Comparison of ENCODE assay signal across 1 cellular context in the genomic region with DNA sequence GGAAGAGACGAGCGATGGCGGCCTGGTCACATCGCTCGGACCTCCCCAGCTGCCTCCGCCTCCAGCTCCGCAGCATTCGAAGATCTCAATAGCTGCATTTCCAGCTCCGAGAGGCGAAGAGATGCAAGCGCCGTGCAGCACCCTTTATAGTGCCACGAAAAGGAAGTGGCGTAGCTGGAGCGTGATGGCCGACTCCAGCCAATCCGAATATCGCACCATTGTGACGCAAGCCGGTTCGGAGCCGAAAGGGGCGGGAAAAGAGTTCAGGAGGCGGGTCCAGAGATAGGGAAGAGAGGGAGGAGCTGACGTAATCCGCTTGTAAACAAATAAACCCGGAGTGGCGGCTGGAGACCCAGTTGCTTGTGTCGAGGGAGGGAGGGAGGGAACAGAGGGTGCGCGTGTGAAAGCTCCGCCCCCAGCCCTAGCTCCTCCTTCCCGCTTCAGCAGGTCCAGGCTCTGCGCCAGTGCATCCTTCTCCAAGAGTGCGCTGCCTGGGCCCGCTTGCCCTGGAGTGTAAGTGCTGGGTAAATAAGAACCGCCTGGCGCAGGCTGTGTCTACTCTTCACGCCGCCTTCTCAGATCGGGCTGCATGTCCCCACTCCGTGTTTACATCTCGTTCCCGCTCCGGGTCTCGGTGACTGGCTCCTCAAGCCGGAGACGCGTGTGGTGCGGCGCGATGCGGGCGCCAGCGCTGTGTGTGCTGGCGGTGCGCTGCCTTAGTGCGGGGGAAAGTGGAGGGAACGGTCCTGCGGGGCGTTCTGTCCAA.
TF ChIP-seq lines count a peak whose summit lies in the region.

A gene with protein sequence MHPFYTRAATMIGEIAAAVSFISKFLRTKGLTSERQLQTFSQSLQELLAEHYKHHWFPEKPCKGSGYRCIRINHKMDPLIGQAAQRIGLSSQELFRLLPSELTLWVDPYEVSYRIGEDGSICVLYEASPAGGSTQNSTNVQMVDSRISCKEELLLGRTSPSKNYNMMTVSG (minus strand): TSS at position 116 of the 766 bp plus-strand sequence. CDS start 311 bp downstream, outside the sequence.

TF ChIP-seq in GM12878, 131 proteins besides CTCF, POLR2A, EP300 and RAD21 (continued from another document and continues in another):
- TF ChIP-seq, protein P1, sequence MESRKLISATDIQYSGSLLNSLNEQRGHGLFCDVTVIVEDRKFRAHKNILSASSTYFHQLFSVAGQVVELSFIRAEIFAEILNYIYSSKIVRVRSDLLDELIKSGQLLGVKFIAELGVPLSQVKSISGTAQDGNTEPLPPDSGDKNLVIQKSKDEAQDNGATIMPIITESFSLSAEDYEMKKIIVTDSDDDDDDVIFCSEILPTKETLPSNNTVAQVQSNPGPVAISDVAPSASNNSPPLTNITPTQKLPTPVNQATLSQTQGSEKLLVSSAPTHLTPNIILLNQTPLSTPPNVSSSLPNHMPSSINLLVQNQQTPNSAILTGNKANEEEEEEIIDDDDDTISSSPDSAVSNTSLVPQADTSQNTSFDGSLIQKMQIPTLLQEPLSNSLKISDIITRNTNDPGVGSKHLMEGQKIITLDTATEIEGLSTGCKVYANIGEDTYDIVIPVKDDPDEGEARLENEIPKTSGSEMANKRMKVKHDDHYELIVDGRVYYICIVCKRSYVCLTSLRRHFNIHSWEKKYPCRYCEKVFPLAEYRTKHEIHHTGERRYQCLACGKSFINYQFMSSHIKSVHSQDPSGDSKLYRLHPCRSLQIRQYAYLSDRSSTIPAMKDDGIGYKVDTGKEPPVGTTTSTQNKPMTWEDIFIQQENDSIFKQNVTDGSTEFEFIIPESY (IDR thresholded peaks at IDR 0.05), result no peak
- TF ChIP-seq, protein P2, sequence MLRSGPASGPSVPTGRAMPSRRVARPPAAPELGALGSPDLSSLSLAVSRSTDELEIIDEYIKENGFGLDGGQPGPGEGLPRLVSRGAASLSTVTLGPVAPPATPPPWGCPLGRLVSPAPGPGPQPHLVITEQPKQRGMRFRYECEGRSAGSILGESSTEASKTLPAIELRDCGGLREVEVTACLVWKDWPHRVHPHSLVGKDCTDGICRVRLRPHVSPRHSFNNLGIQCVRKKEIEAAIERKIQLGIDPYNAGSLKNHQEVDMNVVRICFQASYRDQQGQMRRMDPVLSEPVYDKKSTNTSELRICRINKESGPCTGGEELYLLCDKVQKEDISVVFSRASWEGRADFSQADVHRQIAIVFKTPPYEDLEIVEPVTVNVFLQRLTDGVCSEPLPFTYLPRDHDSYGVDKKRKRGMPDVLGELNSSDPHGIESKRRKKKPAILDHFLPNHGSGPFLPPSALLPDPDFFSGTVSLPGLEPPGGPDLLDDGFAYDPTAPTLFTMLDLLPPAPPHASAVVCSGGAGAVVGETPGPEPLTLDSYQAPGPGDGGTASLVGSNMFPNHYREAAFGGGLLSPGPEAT (IDR thresholded peaks at IDR 0.05; ENCODE audit: low read depth), result peak; percentile 25; the same call in 1 of the 2 replicates
- TF ChIP-seq ZNF207 (IDR thresholded peaks at IDR 0.05; ENCODE audit: borderline replicate concordance), result peak; percentile 64; the same call in 1 of the 2 replicates
- TF ChIP-seq, protein P3, sequence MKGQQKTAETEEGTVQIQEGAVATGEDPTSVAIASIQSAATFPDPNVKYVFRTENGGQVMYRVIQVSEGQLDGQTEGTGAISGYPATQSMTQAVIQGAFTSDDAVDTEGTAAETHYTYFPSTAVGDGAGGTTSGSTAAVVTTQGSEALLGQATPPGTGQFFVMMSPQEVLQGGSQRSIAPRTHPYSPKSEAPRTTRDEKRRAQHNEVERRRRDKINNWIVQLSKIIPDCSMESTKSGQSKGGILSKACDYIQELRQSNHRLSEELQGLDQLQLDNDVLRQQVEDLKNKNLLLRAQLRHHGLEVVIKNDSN (IDR thresholded peaks at IDR 0.05; ENCODE audit: borderline replicate concordance, extremely low read length, insufficient read depth, low read depth, low read length), result no peak
- no peak for TF ChIP-seq NR2F1 (conservative IDR thresholded peaks at IDR 0.05)
- TF ChIP-seq EGR1 (IDR thresholded peaks at IDR 0.05; ENCODE audit: borderline replicate concordance in 1 of 2, low read depth in 2 of 2, low read length in 2 of 2), result peak in 1 of 2 experiments; percentile 58; a peak in 1 of 3 replicates
- TF ChIP-seq, protein P4, sequence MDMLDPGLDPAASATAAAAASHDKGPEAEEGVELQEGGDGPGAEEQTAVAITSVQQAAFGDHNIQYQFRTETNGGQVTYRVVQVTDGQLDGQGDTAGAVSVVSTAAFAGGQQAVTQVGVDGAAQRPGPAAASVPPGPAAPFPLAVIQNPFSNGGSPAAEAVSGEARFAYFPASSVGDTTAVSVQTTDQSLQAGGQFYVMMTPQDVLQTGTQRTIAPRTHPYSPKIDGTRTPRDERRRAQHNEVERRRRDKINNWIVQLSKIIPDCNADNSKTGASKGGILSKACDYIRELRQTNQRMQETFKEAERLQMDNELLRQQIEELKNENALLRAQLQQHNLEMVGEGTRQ (IDR thresholded peaks at IDR 0.05; ENCODE audit: borderline replicate concordance, low read depth, low read length), result peak; percentile 35; the same call in 1 of the 2 replicates
- TF ChIP-seq PAX5 (IDR thresholded peaks at IDR 0.05; ENCODE audit: borderline replicate concordance, low read depth, low read length), result peak; percentile 72; the same call in 1 of the 2 replicates
- TF ChIP-seq, protein P5, sequence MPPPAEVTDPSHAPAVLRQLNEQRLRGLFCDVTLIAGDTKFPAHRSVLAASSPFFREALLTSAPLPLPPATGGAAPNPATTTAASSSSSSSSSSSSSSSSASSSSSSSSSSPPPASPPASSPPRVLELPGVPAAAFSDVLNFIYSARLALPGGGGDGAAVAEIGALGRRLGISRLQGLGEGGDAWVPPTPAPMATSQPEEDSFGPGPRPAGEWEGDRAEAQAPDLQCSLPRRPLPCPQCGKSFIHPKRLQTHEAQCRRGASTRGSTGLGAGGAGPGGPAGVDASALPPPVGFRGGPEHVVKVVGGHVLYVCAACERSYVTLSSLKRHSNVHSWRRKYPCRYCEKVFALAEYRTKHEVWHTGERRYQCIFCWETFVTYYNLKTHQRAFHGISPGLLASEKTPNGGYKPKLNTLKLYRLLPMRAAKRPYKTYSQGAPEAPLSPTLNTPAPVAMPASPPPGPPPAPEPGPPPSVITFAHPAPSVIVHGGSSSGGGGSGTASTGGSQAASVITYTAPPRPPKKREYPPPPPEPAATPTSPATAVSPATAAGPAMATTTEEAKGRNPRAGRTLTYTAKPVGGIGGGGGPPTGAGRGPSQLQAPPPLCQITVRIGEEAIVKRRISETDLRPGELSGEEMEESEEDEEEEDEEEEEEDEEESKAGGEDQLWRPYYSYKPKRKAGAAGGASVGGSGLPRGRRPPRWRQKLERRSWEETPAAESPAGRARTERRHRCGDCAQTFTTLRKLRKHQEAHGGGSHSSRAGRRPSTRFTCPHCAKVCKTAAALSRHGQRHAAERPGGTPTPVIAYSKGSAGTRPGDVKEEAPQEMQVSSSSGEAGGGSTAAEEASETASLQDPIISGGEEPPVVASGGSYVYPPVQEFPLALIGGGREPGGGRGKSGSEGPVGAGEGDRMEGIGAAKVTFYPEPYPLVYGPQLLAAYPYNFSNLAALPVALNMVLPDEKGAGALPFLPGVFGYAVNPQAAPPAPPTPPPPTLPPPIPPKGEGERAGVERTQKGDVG (CRISPR knock-in tag; IDR thresholded peaks at IDR 0.05), result no peak
- TF ChIP-seq, protein P6, sequence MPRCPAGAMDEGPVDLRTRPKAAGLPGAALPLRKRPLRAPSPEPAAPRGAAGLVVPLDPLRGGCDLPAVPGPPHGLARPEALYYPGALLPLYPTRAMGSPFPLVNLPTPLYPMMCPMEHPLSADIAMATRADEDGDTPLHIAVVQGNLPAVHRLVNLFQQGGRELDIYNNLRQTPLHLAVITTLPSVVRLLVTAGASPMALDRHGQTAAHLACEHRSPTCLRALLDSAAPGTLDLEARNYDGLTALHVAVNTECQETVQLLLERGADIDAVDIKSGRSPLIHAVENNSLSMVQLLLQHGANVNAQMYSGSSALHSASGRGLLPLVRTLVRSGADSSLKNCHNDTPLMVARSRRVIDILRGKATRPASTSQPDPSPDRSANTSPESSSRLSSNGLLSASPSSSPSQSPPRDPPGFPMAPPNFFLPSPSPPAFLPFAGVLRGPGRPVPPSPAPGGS (IDR thresholded peaks at IDR 0.05; ENCODE audit: borderline replicate concordance, insufficient read depth, low read depth, low read length, poor library complexity, severe bottlenecking), result peak; percentile 65
- no peak for TF ChIP-seq CBX3 (IDR thresholded peaks at IDR 0.05; ENCODE audit: borderline replicate concordance, low read depth)
- TF ChIP-seq SUZ12 (IDR thresholded peaks at IDR 0.05; ENCODE audit: unreplicated experiment), result no peak
- TF ChIP-seq CHD4 (IDR thresholded peaks at IDR 0.05), result no peak
- TF ChIP-seq ASH2L (IDR thresholded peaks at IDR 0.05; ENCODE audit: borderline replicate concordance, low read depth), result no peak
- TF ChIP-seq, protein P7, sequence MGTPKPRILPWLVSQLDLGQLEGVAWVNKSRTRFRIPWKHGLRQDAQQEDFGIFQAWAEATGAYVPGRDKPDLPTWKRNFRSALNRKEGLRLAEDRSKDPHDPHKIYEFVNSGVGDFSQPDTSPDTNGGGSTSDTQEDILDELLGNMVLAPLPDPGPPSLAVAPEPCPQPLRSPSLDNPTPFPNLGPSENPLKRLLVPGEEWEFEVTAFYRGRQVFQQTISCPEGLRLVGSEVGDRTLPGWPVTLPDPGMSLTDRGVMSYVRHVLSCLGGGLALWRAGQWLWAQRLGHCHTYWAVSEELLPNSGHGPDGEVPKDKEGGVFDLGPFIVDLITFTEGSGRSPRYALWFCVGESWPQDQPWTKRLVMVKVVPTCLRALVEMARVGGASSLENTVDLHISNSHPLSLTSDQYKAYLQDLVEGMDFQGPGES (IDR thresholded peaks at IDR 0.05), result peak; percentile 52
- TF ChIP-seq SMARCA5 (IDR thresholded peaks at IDR 0.05), result no peak
- TF ChIP-seq, protein P8, sequence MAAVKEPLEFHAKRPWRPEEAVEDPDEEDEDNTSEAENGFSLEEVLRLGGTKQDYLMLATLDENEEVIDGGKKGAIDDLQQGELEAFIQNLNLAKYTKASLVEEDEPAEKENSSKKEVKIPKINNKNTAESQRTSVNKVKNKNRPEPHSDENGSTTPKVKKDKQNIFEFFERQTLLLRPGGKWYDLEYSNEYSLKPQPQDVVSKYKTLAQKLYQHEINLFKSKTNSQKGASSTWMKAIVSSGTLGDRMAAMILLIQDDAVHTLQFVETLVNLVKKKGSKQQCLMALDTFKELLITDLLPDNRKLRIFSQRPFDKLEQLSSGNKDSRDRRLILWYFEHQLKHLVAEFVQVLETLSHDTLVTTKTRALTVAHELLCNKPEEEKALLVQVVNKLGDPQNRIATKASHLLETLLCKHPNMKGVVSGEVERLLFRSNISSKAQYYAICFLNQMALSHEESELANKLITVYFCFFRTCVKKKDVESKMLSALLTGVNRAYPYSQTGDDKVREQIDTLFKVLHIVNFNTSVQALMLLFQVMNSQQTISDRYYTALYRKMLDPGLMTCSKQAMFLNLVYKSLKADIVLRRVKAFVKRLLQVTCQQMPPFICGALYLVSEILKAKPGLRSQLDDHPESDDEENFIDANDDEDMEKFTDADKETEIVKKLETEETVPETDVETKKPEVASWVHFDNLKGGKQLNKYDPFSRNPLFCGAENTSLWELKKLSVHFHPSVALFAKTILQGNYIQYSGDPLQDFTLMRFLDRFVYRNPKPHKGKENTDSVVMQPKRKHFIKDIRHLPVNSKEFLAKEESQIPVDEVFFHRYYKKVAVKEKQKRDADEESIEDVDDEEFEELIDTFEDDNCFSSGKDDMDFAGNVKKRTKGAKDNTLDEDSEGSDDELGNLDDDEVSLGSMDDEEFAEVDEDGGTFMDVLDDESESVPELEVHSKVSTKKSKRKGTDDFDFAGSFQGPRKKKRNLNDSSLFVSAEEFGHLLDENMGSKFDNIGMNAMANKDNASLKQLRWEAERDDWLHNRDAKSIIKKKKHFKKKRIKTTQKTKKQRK (IDR thresholded peaks at IDR 0.05; ENCODE audit: low read depth, low read length), result no peak
- TF ChIP-seq TCF12 (IDR thresholded peaks at IDR 0.05; ENCODE audit: low read depth, low read length), result peak; percentile 95
- TF ChIP-seq ZNF24 (IDR thresholded peaks at IDR 0.05), result no peak
- TF ChIP-seq ETV6 (conservative IDR thresholded peaks at IDR 0.05 in 1 of 2, IDR thresholded peaks at IDR 0.05 in 1 of 2; ENCODE audit: borderline replicate concordance in 1 of 2, low read depth in 1 of 2), result no peak
- TF ChIP-seq HDGF (IDR thresholded peaks at IDR 0.05), result peak; percentile 79
- TF ChIP-seq, protein P9, sequence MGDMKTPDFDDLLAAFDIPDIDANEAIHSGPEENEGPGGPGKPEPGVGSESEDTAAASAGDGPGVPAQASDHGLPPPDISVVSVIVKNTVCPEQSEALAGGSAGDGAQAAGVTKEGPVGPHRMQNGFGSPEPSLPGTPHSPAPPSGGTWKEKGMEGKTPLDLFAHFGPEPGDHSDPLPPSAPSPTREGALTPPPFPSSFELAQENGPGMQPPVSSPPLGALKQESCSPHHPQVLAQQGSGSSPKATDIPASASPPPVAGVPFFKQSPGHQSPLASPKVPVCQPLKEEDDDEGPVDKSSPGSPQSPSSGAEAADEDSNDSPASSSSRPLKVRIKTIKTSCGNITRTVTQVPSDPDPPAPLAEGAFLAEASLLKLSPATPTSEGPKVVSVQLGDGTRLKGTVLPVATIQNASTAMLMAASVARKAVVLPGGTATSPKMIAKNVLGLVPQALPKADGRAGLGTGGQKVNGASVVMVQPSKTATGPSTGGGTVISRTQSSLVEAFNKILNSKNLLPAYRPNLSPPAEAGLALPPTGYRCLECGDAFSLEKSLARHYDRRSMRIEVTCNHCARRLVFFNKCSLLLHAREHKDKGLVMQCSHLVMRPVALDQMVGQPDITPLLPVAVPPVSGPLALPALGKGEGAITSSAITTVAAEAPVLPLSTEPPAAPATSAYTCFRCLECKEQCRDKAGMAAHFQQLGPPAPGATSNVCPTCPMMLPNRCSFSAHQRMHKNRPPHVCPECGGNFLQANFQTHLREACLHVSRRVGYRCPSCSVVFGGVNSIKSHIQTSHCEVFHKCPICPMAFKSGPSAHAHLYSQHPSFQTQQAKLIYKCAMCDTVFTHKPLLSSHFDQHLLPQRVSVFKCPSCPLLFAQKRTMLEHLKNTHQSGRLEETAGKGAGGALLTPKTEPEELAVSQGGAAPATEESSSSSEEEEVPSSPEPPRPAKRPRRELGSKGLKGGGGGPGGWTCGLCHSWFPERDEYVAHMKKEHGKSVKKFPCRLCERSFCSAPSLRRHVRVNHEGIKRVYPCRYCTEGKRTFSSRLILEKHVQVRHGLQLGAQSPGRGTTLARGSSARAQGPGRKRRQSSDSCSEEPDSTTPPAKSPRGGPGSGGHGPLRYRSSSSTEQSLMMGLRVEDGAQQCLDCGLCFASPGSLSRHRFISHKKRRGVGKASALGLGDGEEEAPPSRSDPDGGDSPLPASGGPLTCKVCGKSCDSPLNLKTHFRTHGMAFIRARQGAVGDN (IDR thresholded peaks at IDR 0.05), result peak; percentile 98
- TF ChIP-seq ZNF622 (IDR thresholded peaks at IDR 0.05), result no peak
- TF ChIP-seq MEF2A (IDR thresholded peaks at IDR 0.05; ENCODE audit: insufficient read depth, low read depth, low read length), result 0 out of 2 replicates have a peak, but pooled peaks have one; percentile 34
- no peak for TF ChIP-seq SUPT20H (IDR thresholded peaks at IDR 0.05; ENCODE audit: borderline replicate concordance, control insufficient read depth, low read depth, low read length)
- TF ChIP-seq FOXK2 (IDR thresholded peaks at IDR 0.05), result no peak
- peak; percentile 59; the same call in 1 of the 2 replicates for TF ChIP-seq WRNIP1 (IDR thresholded peaks at IDR 0.05; ENCODE audit: borderline replicate concordance, low read depth, low read length)
- no peak; the same call in 1 of the 2 replicates for TF ChIP-seq MTA3 (IDR thresholded peaks at IDR 0.05; ENCODE audit: borderline replicate concordance, low read length)
- TF ChIP-seq POLR2AphosphoS2 (IDR thresholded peaks at IDR 0.05; ENCODE audit: low read depth, low read length), result peak; percentile 100
